10 cellular contexts compared by ENCODE assay signal in the genomic region with DNA sequence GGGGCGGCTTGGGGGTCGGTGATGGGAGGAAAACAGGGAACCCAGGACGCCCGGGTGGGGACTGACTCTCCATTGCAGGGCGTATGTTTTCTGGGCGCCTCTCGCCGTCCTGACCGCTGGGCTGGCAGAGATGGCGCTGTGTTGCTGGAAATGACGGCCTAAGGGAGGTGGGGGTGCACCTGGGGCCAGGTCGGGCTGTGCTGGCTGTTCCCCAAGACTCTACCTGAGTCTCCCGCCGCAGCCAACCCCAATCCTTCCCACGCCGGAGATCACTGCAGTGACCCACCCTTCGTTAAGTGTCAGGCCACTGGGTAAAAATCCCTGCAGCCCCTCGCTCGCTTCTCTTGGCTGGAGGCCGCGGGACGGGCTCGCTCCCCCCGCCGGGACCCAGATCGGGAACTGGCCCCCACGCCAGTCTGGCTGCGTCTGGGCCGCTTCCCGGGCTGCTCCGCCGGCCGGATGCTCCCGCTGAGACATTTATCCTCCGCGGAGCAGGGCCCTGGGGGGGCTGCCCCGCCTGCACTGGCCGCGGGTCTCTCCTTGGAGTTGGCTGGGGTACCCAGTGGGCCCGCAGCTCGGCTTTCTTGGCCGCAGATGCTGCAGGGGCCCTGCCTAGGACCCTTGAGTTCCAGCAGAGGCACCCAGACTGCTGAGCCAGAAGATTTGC. TPM values are rescaled to one million over a fixed set of nuclear protein-coding genes. Genes with fewer than 3 reads are reported as not detected.
DNase-seq lines count a peak whose midpoint lies in the region; ATAC-seq and TF ChIP-seq lines count a peak whose summit lies in the region.
"Had no signal": no experiment of that assay in that cellular context is flagged by ENCODE, and none has a peak within 500 bp of the region (broad histone marks: within the 10 kb centered on the region; RNA-seq: fewer than 3 reads in every experiment).

No MANE protein-coding gene starts in this region.

- 30 to 34% methylated on average over 42 of the region's 42 CpGs for WGBS in ectodermal cell, 2 experiments
- 94% methylated on average over 23 of the region's 42 CpGs for WGBS in SK-N-SH (ENCODE audit: low lambda C conversion rate)

- intact Hi-C loops in left colon (cut with DNase I, micrococcal nuclease): loop anchor here in 1 of 2 donors (10.0 kb wide), 1 partner anchor 86 kb away; no protein-coding TSS in a partner anchor

- TF ChIP-seq EP300 in SK-N-SH (IDR thresholded peaks at IDR 0.05; ENCODE audit: borderline replicate concordance in 1 of 2, low read depth in 1 of 2, low read length in 1 of 2): no peak

- no peaks in the 10 kb centered on the region for H3K79me2 ChIP-seq in SK-N-SH (ENCODE audit: insufficient read depth)

- POLR2A ChIA-PET in SK-N-SH (lab: Yijun Ruan, JAX): no interaction called here

- H3K4me2 ChIP-seq in SK-N-SH: no peak overlapping the region

- no peaks in the 10 kb centered on the region for H4K20me1 ChIP-seq in SK-N-SH (ENCODE audit: insufficient read depth)

- TF ChIP-seq CTCF in SK-N-SH (IDR thresholded peaks at IDR 0.05): no peak

- CTCF ChIA-PET in SK-N-SH (lab: Yijun Ruan, JAX): interaction anchor here (0.6 to 9.8 kb wide), 8 partner anchors 23 to 261 kb away, joined by 3 to 162 read pairs (median 4); no protein-coding TSS in a partner anchor

- no peaks in the 10 kb centered on the region for H3K9me3 ChIP-seq in HUES48 (ENCODE audit: control insufficient read depth, insufficient read depth, low read length)
- no peaks in the 10 kb centered on the region for H3K9me3 ChIP-seq in ectodermal cell (ENCODE audit: control insufficient read depth, low read length)
- H3K9me3 ChIP-seq in effector memory CD4-positive, alpha-beta T cell (ENCODE audit: control insufficient read depth, low read length): no peaks in the 10 kb centered on the region
- H3K9me3 ChIP-seq in SK-N-SH: no peaks in the 10 kb centered on the region

- H2AFZ ChIP-seq in SK-N-SH (ENCODE audit: low read depth): no peak overlapping the region

- 0 out of 2 replicates have a peak overlapping the region, but pooled peaks have one; percentile 22 for H3K9ac ChIP-seq in HUES48 (ENCODE audit: low read depth, low read length)
- no peak overlapping the region for H3K9ac ChIP-seq in SK-N-SH

- no peaks in the 10 kb centered on the region for H3K27me3 ChIP-seq in HUES48 (ENCODE audit: control insufficient read depth, insufficient read depth, low read length)
- H3K27me3 ChIP-seq in ectodermal cell (ENCODE audit: control insufficient read depth, insufficient read depth, low read length, poor library complexity, severe bottlenecking): peaks cover 6% of the 10 kb centered on the region
- peaks cover 2% of the 10 kb centered on the region for H3K27me3 ChIP-seq in effector memory CD4-positive, alpha-beta T cell (replicated peaks; ENCODE audit: control insufficient read depth, insufficient read depth, low read length, poor library complexity, severe bottlenecking)
- H3K27me3 ChIP-seq in SK-N-SH (ENCODE audit: insufficient read depth): no peaks in the 10 kb centered on the region

- H3K27ac ChIP-seq in HUES48 (ENCODE audit: low read depth, low read length) (peak overlapping the region; percentile 13), ectodermal cell (ENCODE audit: insufficient read depth, low read depth, low read length, poor library complexity, severe bottlenecking) (no peak overlapping the region), skin epidermis (peak overlapping the region; percentile 2 to 91 (median 75)), SK-N-SH (ENCODE audit: low read depth in 2 of 2, low read length in 1 of 2) (no peak overlapping the region)
- H3K27ac ChIP-seq in effector memory CD4-positive, alpha-beta T cell (ENCODE audit: insufficient read depth, low read length, poor library complexity, severe bottlenecking): no peak overlapping the region

- H3K36me3 ChIP-seq in HUES48 (ENCODE audit: control insufficient read depth, insufficient read depth, low read length) (no peaks in the 10 kb centered on the region), ectodermal cell (ENCODE audit: control insufficient read depth, insufficient read depth, low read length) (no peaks in the 10 kb centered on the region), SK-N-SH (replicated peaks in 1 of 2; ENCODE audit: control insufficient read depth in 1 of 2, insufficient read depth in 2 of 2, low read length in 1 of 2) (no peaks in the 10 kb centered on the region)
- no peaks in the 10 kb centered on the region for H3K36me3 ChIP-seq in effector memory CD4-positive, alpha-beta T cell (ENCODE audit: control insufficient read depth, insufficient read depth, low read length)

- H3F3A ChIP-seq in SK-N-SH (replicated peaks; ENCODE audit: insufficient read depth): no peaks in the 10 kb centered on the region

- DNase-seq in left colon (peak; percentile 50 to 60), SK-N-SH (no peak)
- DNase-seq in effector memory CD4-positive, alpha-beta T cell: no peak
- DNase-seq: NCI-H446 had no signal

- no peak for TF ChIP-seq RAD21 in SK-N-SH (IDR thresholded peaks at IDR 0.05; ENCODE audit: low read length)

- ATAC-seq in left colon (peak; percentile 87), GM18519 (IDR thresholded peaks at IDR 0.05; ENCODE audit: low FRiP score, unreplicated experiment) (no peak), GM21576 (IDR thresholded peaks at IDR 0.05; ENCODE audit: unreplicated experiment) (no peak)
- ATAC-seq: activated CD4-positive, CD25-positive, alpha-beta regulatory T cell treated with anti-CD3 and anti-CD28 coated beads, Interleukin-2, amount 50 U/mL, for 24 hours had no signal

- H3K4me3 ChIP-seq in HUES48 (ENCODE audit: low read depth, low read length): peak overlapping the region; percentile 43
- H3K4me3 ChIP-seq in ectodermal cell (ENCODE audit: insufficient read depth, low read depth, low read length): peak overlapping the region; percentile 27
- peak overlapping the region in 4 of 7 experiments; percentile 1 to 25 (median 12) for H3K4me3 ChIP-seq in skin epidermis
- H3K4me3 ChIP-seq in effector memory CD4-positive, alpha-beta T cell (ENCODE audit: insufficient read depth, low read depth, low read length, poor library complexity, severe bottlenecking): no peak overlapping the region
- H3K4me3 ChIP-seq in SK-N-SH (ENCODE audit: low read depth in 2 of 2, low read length in 1 of 2): no peak overlapping the region

- H3K4me1 ChIP-seq in HUES48 (ENCODE audit: control insufficient read depth, insufficient read depth, low read length) (peaks cover 11% of the 10 kb centered on the region), ectodermal cell (ENCODE audit: control insufficient read depth, insufficient read depth, low read length) (peaks cover 10% of the 10 kb centered on the region), SK-N-SH (ENCODE audit: control insufficient read depth in 1 of 2, insufficient read depth in 2 of 2, low read depth in 1 of 2, low read length in 1 of 2) (peaks cover 7 to 16% of the 10 kb centered on the region in 2 experiments; a peak in 1 of 4 replicates)
- H3K4me1 ChIP-seq in effector memory CD4-positive, alpha-beta T cell (ENCODE audit: control insufficient read depth, insufficient read depth, low read length, poor library complexity, severe bottlenecking): no peaks in the 10 kb centered on the region

- H3K9me2 ChIP-seq in SK-N-SH: no peaks in the 10 kb centered on the region

TF ChIP-seq in SK-N-SH, 30 proteins besides CTCF, POLR2A, EP300 and RAD21 (continues in another document):
- TF ChIP-seq FOXJ3 (CRISPR knock-in tag; IDR thresholded peaks at IDR 0.05) (no peak), RCOR1 (IDR thresholded peaks at IDR 0.05; ENCODE audit: low read length) (no peak), MEF2A (IDR thresholded peaks at IDR 0.05; ENCODE audit: borderline replicate concordance, low read depth) (no peak), POLR2AphosphoS5 (IDR thresholded peaks at IDR 0.05; ENCODE audit: low read depth, low read length) (no peak), CHD2 (IDR thresholded peaks at IDR 0.05; ENCODE audit: low read length, partially characterized antibody) (no peak), RXRA (IDR thresholded peaks at IDR 0.05; ENCODE audit: borderline replicate concordance, low read depth) (no peak), TAF1 (IDR thresholded peaks at IDR 0.05; ENCODE audit: borderline replicate concordance, low read depth, low read length) (no peak), SIN3A (IDR thresholded peaks at IDR 0.05; ENCODE audit: borderline replicate concordance, low read depth, low read length) (no peak)
- TF ChIP-seq, protein P1, sequence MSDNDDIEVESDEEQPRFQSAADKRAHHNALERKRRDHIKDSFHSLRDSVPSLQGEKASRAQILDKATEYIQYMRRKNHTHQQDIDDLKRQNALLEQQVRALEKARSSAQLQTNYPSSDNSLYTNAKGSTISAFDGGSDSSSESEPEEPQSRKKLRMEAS (IDR thresholded peaks at IDR 0.05; ENCODE audit: low read depth): no peak
- TF ChIP-seq, protein P2, sequence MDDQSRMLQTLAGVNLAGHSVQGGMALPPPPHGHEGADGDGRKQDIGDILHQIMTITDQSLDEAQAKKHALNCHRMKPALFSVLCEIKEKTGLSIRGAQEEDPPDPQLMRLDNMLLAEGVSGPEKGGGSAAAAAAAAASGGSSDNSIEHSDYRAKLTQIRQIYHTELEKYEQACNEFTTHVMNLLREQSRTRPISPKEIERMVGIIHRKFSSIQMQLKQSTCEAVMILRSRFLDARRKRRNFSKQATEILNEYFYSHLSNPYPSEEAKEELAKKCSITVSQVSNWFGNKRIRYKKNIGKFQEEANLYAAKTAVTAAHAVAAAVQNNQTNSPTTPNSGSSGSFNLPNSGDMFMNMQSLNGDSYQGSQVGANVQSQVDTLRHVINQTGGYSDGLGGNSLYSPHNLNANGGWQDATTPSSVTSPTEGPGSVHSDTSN (IDR thresholded peaks at IDR 0.05): no peak
- TF ChIP-seq, protein P3, sequence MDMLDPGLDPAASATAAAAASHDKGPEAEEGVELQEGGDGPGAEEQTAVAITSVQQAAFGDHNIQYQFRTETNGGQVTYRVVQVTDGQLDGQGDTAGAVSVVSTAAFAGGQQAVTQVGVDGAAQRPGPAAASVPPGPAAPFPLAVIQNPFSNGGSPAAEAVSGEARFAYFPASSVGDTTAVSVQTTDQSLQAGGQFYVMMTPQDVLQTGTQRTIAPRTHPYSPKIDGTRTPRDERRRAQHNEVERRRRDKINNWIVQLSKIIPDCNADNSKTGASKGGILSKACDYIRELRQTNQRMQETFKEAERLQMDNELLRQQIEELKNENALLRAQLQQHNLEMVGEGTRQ (IDR thresholded peaks at IDR 0.05; ENCODE audit: borderline replicate concordance, low read depth, low read length): no peak

RNA-seq across cellular contexts. Expression of a gene that starts 7.8 kb away (rescaled TPM):
- 46.5 TPM for polyA plus RNA-seq in ectodermal cell (2013, experiment 1 of 4)
- 44.4 TPM for polyA plus RNA-seq in ectodermal cell (2013, experiment 2 of 4)
- polyA plus RNA-seq in ectodermal cell (2013, experiment 3 of 4): 37.9 TPM
- polyA plus RNA-seq in ectodermal cell (2013, experiment 4 of 4): 36.4 TPM
- total RNA-seq in left colon: 10 to 100 TPM in 1 of 2 donors, 1 to 10 TPM in 1; 9.4 to 13.6 TPM
- 25.3 and 38.5 TPM in 2 replicates for polyA plus RNA-seq in SK-N-SH (2012; rRNA removed)
- polyA plus RNA-seq in SK-N-SH (2012; cell fraction: cytosol; rRNA removed): 22.3 and 27.1 TPM in 2 replicates
- polyA plus RNA-seq in SK-N-SH (2012; cell fraction: nucleus; rRNA removed): 44.4 and 47.1 TPM in 2 replicates

Comparison
In these comparisons a context has a peak if more than half of its experiments do, and no peak if none do; other contexts are left out.
1. H3K27ac ChIP-seq: peak in HUES48 (single experiment) and skin epidermis (21 of 21); none in ectodermal cell (single experiment), effector memory CD4-positive, alpha-beta T cell (single experiment) and SK-N-SH (0 of 2).
2. H3K4me3 ChIP-seq: peak in HUES48 (single experiment), ectodermal cell (single experiment) and skin epidermis (4 of 7); none in effector memory CD4-positive, alpha-beta T cell (single experiment) and SK-N-SH (0 of 2).
3. DNase-seq: peak in left colon (2 of 2); none in effector memory CD4-positive, alpha-beta T cell (0 of 3) and SK-N-SH (single experiment).